In the genomic region with DNA sequence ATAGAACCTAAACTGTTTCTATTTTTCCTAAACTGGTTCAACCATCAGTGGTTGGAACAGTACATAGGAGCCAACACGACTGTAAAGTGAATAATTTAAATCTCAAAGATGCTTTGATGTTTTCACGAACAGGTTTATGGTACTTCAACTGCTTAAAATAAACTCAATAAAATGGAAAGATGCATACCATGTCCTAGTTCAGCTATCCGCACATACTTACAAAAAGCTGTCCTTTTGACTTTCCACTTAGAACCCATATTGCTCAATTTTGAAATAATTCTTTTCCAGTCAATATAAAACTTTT, we compare ENCODE assay signal across 1 cellular context.
TF ChIP-seq lines count a peak whose summit lies in the region.

No MANE protein-coding gene starts in this region.

TF ChIP-seq in SK-N-SH, 30 proteins besides CTCF, POLR2A, EP300 and RAD21 (continued from another document):
- TF ChIP-seq PBX3 (IDR thresholded peaks at IDR 0.05), result no peak
- no peak for TF ChIP-seq RCOR1 (IDR thresholded peaks at IDR 0.05; ENCODE audit: low read length)
- no peak for TF ChIP-seq FOXJ3 (CRISPR knock-in tag; IDR thresholded peaks at IDR 0.05)
- TF ChIP-seq GABPA (IDR thresholded peaks at IDR 0.05; ENCODE audit: low read depth), result no peak
- TF ChIP-seq TEAD4 (IDR thresholded peaks at IDR 0.05; ENCODE audit: borderline replicate concordance, insufficient read depth), result no peak
